ENCODE assay signal across 13 cellular contexts in the genomic region with DNA sequence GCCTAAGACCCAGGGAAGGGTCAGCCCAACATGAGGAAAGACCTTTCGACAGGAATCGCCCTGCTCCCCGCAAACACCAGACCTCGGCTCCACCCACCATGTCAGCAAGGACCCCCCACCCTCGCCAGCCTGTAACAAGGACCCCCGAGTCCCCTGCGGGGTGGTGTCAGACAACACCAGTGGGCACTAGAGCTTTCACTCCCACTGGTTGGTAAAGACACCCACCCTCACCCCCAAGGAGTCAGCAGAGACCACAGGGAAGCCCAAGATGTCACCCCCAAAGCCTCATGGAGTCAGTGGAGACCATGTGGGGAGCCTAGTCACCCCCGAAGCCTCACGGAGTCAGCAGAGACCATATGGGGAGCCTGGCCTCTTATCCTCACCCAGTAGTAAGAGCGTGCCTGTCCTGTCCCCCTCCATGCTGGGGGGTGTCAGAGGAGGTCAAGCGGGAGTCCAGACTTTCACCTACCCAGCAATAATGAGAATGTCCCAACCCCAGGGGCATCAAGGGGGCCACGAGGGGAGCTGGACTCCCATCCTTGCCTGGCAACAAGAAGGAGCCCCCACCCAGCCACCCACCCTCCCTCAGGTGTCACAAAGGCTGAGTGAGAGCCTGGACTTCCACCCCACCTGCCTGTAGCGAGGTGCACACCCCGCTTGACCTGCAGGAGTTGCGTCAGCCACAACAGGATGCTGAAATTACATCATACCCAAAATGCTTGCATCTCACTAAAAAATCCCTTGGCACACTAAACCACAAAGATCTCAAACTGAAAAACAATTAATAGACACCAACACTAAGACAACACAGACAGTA. TPM values are rescaled to one million over a fixed set of nuclear protein-coding genes. Genes with fewer than 3 reads are reported as not detected.
DNase-seq lines count a peak whose midpoint lies in the region; ATAC-seq and TF ChIP-seq lines count a peak whose summit lies in the region.
"Had no signal": no experiment of that assay in that cellular context is flagged by ENCODE, and none has a peak within 500 bp of the region (broad histone marks: within the 10 kb centered on the region; RNA-seq: fewer than 3 reads in every experiment).

No MANE protein-coding gene starts in this region.

- no peak overlapping the region for H2AFZ ChIP-seq in GM23338
- H2AFZ ChIP-seq: neural progenitor cell had no signal

- peaks cover 45% of the 10 kb centered on the region for H3K9me3 Mint-ChIP-seq in GM23338

- peaks cover 70% of the 10 kb centered on the region for H3K36me3 Mint-ChIP-seq in GM23338 (ENCODE audit: low read depth)

- intact Hi-C loops in right lobe of liver (cut with DNase I): no loop called here

- TF ChIP-seq POLR2A in right lobe of liver (IDR thresholded peaks at IDR 0.05): no peak

- H3K9me2 ChIP-seq in GM23338 (ENCODE audit: insufficient read depth): no peaks in the 10 kb centered on the region; the same call in 1 of the 2 replicates

- no peak overlapping the region for H3K4me2 ChIP-seq in GM23338
- H3K4me2 ChIP-seq: KMS-11, neural progenitor cell had no signal

- H3K27ac Mint-ChIP-seq in GM23338: no peak overlapping the region
- H3K27ac Mint-ChIP-seq: immature natural killer cell, neural progenitor cell had no signal

- peaks cover 6% of the 10 kb centered on the region for H3K79me2 ChIP-seq in GM23338 (replicated peaks; ENCODE audit: insufficient read depth)

- H3K4me1 ChIP-seq in right lobe of liver (peaks cover 0 to 13% (median 5%) of the 10 kb centered on the region in 4 donors), GM23338 (ENCODE audit: insufficient read depth) (no peaks in the 10 kb centered on the region)
- H3K4me1 ChIP-seq: neural progenitor cell, tibial nerve had no signal

- peaks cover 0 to 4% (median 0%) of the 10 kb centered on the region in 4 donors for H3K9me3 ChIP-seq in right lobe of liver

- WGBS in right lobe of liver (ENCODE audit: insufficient coverage, low coverage, low lambda C conversion rate, missing lambda C conversion rate): 95% methylated on average over 3 of the region's 15 CpGs

- H4K20me1 ChIP-seq in GM23338 (replicated peaks; ENCODE audit: insufficient read depth): 0 out of 2 replicates have a peak, but pooled peaks cover under 1% of the 10 kb centered on the region

- H3K27ac ChIP-seq in right lobe of liver (no peak overlapping the region), GM23338 (ENCODE audit: low read depth) (no peak overlapping the region)
- H3K27ac ChIP-seq: KMS-11, neural progenitor cell, tibial nerve had no signal

- TF ChIP-seq CTCF in right lobe of liver (IDR thresholded peaks at IDR 0.05) (no peak), GM23338 (conservative IDR thresholded peaks at IDR 0.05; ENCODE audit: low read depth in 2 of 2) (no peak)

- H3K36me3 ChIP-seq in right lobe of liver (peaks cover 0 to 2% (median under 1%) of the 10 kb centered on the region in 4 donors), GM23338 (ENCODE audit: insufficient read depth) (peaks cover 27% of the 10 kb centered on the region)

- H3K27me3 ChIP-seq in right lobe of liver (no peaks in the 10 kb centered on the region), GM23338 (ENCODE audit: insufficient read depth) (no peaks in the 10 kb centered on the region)
- H3K27me3 ChIP-seq: neural progenitor cell, tibial nerve had no signal

- peaks cover 7% of the 10 kb centered on the region for H3F3A ChIP-seq in GM23338 (replicated peaks; ENCODE audit: low read depth)

- peak; percentile 41 for DNase-seq in GF-D8 (lab: John Stamatoyannopoulos, UW)
- DNase-seq in MV-4-11 (lab: John Stamatoyannopoulos, UW): peak; percentile 58
- peak; percentile 8 for DNase-seq in amniotic epithelial cell (ENCODE audit: low read depth)
- DNase-seq in right lobe of liver: peak; percentile 63 to 73 (median 72)
- no peak for DNase-seq in GOT3 (lab: John Stamatoyannopoulos, UW)
- no peak for DNase-seq in GM23338 (ENCODE audit: low spot score)
- DNase-seq: immature natural killer cell, NCI-H82 had no signal

- peaks cover 10% of the 10 kb centered on the region for H3K27me3 Mint-ChIP-seq in GM23338 (ENCODE audit: insufficient read depth, low read depth, poor library complexity)

- no peak overlapping the region for H3K4me3 ChIP-seq in right lobe of liver
- H3K4me3 ChIP-seq in GM23338: no peak overlapping the region
- H3K4me3 ChIP-seq: neural progenitor cell, tibial nerve had no signal

- H3K4me3 Mint-ChIP-seq in GM23338: no peak overlapping the region
- H3K4me3 Mint-ChIP-seq: immature natural killer cell, neural progenitor cell had no signal

- ATAC-seq in right lobe of liver: peak; percentile 37 to 57 (median 54)
- ATAC-seq in GM23338: no peak
- ATAC-seq in HG02970 (IDR thresholded peaks at IDR 0.05; ENCODE audit: low FRiP score, unreplicated experiment): no peak
- no peak for ATAC-seq in GM19463 (IDR thresholded peaks at IDR 0.05; ENCODE audit: unreplicated experiment)

- no peaks in the 10 kb centered on the region for H3K4me1 Mint-ChIP-seq in GM23338
- H3K4me1 Mint-ChIP-seq: immature natural killer cell, neural progenitor cell had no signal

TF ChIP-seq in GM23338, 12 proteins besides CTCF, POLR2A, EP300 and RAD21:
- TF ChIP-seq POLR2AphosphoS5 (IDR thresholded peaks at IDR 0.05; ENCODE audit: low read depth) (no peak), STAT1 (IDR thresholded peaks at IDR 0.05; ENCODE audit: unreplicated experiment) (no peak), NANOG (IDR thresholded peaks at IDR 0.05; ENCODE audit: borderline replicate concordance) (no peak)

RNA-seq across cellular contexts. Expression of a gene that starts 24.8 kb away (rescaled TPM):
- total RNA-seq in right lobe of liver: 10 to 100 TPM in 4 of 6 experiments, 1 to 10 TPM in 2; 4.5 to 24.5 (median 15.7) TPM
- 25.9 and 33.0 TPM in 2 replicates for total RNA-seq in GM23338 (2014; rRNA removed; shearing (Covaris generic))
- polyA plus RNA-seq in GM23338 (2016; fragmentation: Nextera tagmentation; extraction: Ambion mirVana): 31.2 and 37.4 TPM in 2 replicates

Comparison
In these comparisons a context has a peak if more than half of its experiments do, and no peak if none do; other contexts are left out.
1. DNase-seq: peak in GF-D8 (single experiment), MV-4-11 (single experiment), amniotic epithelial cell (single experiment) and right lobe of liver (3 of 3); none in GOT3 (single experiment) and GM23338 (single experiment).
2. ATAC-seq: peak in right lobe of liver (4 of 4); none in GM23338 (single experiment), HG02970 (single experiment) and GM19463 (single experiment).